Comparison of ENCODE assay signal across 22 cellular contexts in the genomic region with DNA sequence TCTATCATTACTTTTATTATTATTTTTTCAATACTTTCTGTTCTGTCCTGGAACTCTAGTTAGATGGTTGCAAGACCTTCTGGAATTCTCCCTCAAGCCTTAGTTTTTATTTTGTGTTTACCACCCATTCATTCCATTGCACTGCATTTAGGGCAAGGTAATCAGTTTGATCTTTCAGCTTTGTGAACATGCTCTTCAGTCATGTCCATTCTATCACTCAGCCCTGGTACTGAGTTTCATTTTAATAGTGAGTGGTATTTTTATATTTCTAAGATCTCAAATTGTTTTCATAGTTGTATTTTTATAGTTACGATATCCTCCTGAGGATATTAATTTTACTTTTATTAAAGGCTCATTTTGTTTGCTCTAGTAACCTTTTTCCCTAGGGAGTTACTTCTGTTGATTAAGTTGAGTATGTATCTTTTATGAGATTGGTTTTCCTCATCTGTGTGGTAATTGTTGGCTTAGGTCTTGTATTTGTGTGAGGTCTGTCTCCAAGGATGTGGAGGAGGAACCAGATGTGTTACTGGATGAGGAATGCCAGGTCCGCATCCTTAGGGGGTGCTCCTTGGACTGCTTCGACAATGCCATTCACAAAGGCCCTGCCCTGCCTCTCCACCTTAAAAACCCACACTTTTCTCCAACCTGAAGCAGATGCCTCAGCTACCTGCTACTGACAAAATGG.
DNase-seq lines count a peak whose midpoint lies in the region; ATAC-seq and TF ChIP-seq lines count a peak whose summit lies in the region.
"Had no signal": no experiment of that assay in that cellular context is flagged by ENCODE, and none has a peak within 500 bp of the region (broad histone marks: within the 10 kb centered on the region; RNA-seq: fewer than 3 reads in every experiment).

No MANE protein-coding gene starts in this region.

- H3K4me1 ChIP-seq in neutrophil (ENCODE audit: control insufficient read depth in 1 of 2, insufficient read depth in 1 of 2, low read depth in 1 of 2, low read length in 1 of 2), result peaks cover 98 to 99% of the 10 kb centered on the region in 2 experiments

- peak; percentile 18 for DNase-seq in NCI-H1694 treated with DMSO at 0.1 percent for 48 hours (lab: John Stamatoyannopoulos, UW)
- DNase-seq in NCI-H1694 (lab: John Stamatoyannopoulos, UW), result no peak
- peak; percentile 49 for DNase-seq in HCEC 1CT
- DNase-seq in NB4 (ENCODE audit: low read depth), result peak; percentile 17
- DNase-seq in NCI-H524 treated with DMSO at 0.1 percent for 48 hours (lab: John Stamatoyannopoulos, UW), result no peak
- no peak for DNase-seq in HuH-7.5 (ENCODE audit: low spot score)
- DNase-seq: 8988T; Caco-2; CD4-positive, alpha-beta T cell; GDM1; GM23248; KG1; MG63; NCI-H187 treated with DMSO at 0.1 percent for 48 hours; NCI-H226; NK-92 treated with Interleukin-12 subunit alpha and Interleukin-12 subunit beta, amount 100 ng/mL, for 24 hours; SIG-M5 had no signal

- TF ChIP-seq POLR2A in NB4 (IDR thresholded peaks at IDR 0.05; ENCODE audit: extremely low read depth, insufficient read length), result no peak

- TF ChIP-seq CTCF in NB4 (IDR thresholded peaks at IDR 0.05; ENCODE audit: low read depth, low read length) (no peak), neutrophil (IDR thresholded peaks at IDR 0.05) (no peak)

- H3K4me3 ChIP-seq in NB4 (ENCODE audit: low read depth, low read length) (no peak overlapping the region), neutrophil (ENCODE audit: low read depth in 1 of 2, low read length in 1 of 2) (peak overlapping the region in 1 of 2 experiments; percentile 26)
- H3K4me3 ChIP-seq: GM23248, MG63 had no signal

- H3K9me3 ChIP-seq in neutrophil, result no peaks in the 10 kb centered on the region
- H3K9me3 ChIP-seq: Caco-2, MG63 had no signal

- peak overlapping the region; percentile 80 for H3K27ac ChIP-seq in neutrophil
- H3K27ac ChIP-seq: GM23248, RWPE1 had no signal

- ATAC-seq in GM19035 (IDR thresholded peaks at IDR 0.05; ENCODE audit: unreplicated experiment), result no peak
- ATAC-seq: HCT116, SK-N-SH treated with all-trans-retinoic acid at 6 μM for 48 hours had no signal

- H3K27me3 ChIP-seq in neutrophil, result no peaks in the 10 kb centered on the region
- H3K27me3 ChIP-seq: MG63 had no signal

- H3K36me3 ChIP-seq in neutrophil, result no peaks in the 10 kb centered on the region
- H3K36me3 ChIP-seq: MG63 had no signal

Comparison
In these comparisons a context has a peak if more than half of its experiments do, and no peak if none do; other contexts are left out.
1. DNase-seq: peak in NCI-H1694 treated with DMSO at 0.1 percent for 48 hours (single experiment), HCEC 1CT (single experiment) and NB4 (single experiment); none in NCI-H1694 (single experiment), NCI-H524 treated with DMSO at 0.1 percent for 48 hours (single experiment) and HuH-7.5 (single experiment).